In genomic region chr1:27360159-27361043, GRCh38 we compare ENCODE assay signal across 9 cellular contexts. TPM values are rescaled to one million over a fixed set of nuclear protein-coding genes. Genes with fewer than 3 reads are reported as not detected.
DNase-seq lines count a peak whose midpoint lies in the region; ATAC-seq and TF ChIP-seq lines count a peak whose summit lies in the region.
"Had no signal": no experiment of that assay in that cellular context is flagged by ENCODE, and none has a peak within 500 bp of the region (broad histone marks: within the 10 kb centered on the region; RNA-seq: fewer than 3 reads in every experiment).

No MANE protein-coding gene starts in this region.

- H3K27me3 ChIP-seq in right cardiac atrium (ENCODE audit: control insufficient read depth, insufficient read depth): no peaks in the 10 kb centered on the region
- no peaks in the 10 kb centered on the region for H3K27me3 ChIP-seq in suprapubic skin
- no peaks in the 10 kb centered on the region for H3K27me3 ChIP-seq in gastrocnemius medialis

- peak overlapping the region; percentile 66 for H3K4me3 Mint-ChIP-seq in activated CD4-positive, alpha-beta memory T cell treated with anti-CD3 and anti-CD28 coated beads for 36 hours

- 51% methylated on average over 71 of the region's 71 CpGs for WGBS in right cardiac atrium
- 79% methylated on average over 62 of the region's 71 CpGs for WGBS in suprapubic skin

- H3K4me3 ChIP-seq in right cardiac atrium (ENCODE audit: low read length): peak overlapping the region; percentile 14
- H3K4me3 ChIP-seq in suprapubic skin: peak overlapping the region; percentile 13
- peak overlapping the region in 1 of 4 donors; percentile 5 for H3K4me3 ChIP-seq in gastrocnemius medialis
- H3K4me3 ChIP-seq: SK-N-MC had no signal

- no peaks in the 10 kb centered on the region for H3K9me3 Mint-ChIP-seq in activated CD4-positive, alpha-beta memory T cell treated with anti-CD3 and anti-CD28 coated beads for 36 hours

- peak; percentile 50 for DNase-seq in activated CD4-positive, alpha-beta memory T cell treated with anti-CD3 and anti-CD28 coated beads for 36 hours
- DNase-seq in right cardiac atrium: peak; percentile 31 to 76 (median 76)
- no peak for DNase-seq in suprapubic skin (ENCODE audit: low spot score in 2 of 2)
- DNase-seq in gastrocnemius medialis: no peak
- no peak for DNase-seq in Ammon's horn (ENCODE audit: low spot score)

- CTCF ChIA-PET in activated CD4-positive, alpha-beta memory T cell treated with anti-CD3 and anti-CD28 coated beads for 36 hours (lab: Charles Lee): interaction anchor here (4.2 to 7.1 kb wide), 4 partner anchors 18 to 246 kb away, joined by 31 to 80 read pairs (median 44); partner anchors contain the start of genes AHDC1 and SYTL1

- intact Hi-C loops in activated CD4-positive, alpha-beta memory T cell treated with anti-CD3 and anti-CD28 coated beads for 36 hours (cut with micrococcal nuclease): no loop called here
- intact Hi-C loops in right cardiac atrium (cut with DNase I) (no loop called here), gastrocnemius medialis (cut with DNase I; ENCODE audit: low total_unique reads) (no loop called here)

- TF ChIP-seq POLR2A in suprapubic skin (IDR thresholded peaks at IDR 0.05) (no peak), gastrocnemius medialis (IDR thresholded peaks at IDR 0.05) (no peak)

- ATAC-seq in right cardiac atrium: peak; percentile 0 to 2
- no peak for ATAC-seq in gastrocnemius medialis
- no peak for ATAC-seq in GM19463 (IDR thresholded peaks at IDR 0.05; ENCODE audit: unreplicated experiment)
- ATAC-seq: HCT116 had no signal

- no peaks in the 10 kb centered on the region for H3K9me3 ChIP-seq in right cardiac atrium (ENCODE audit: control insufficient read depth, low read length)
- no peaks in the 10 kb centered on the region for H3K9me3 ChIP-seq in suprapubic skin
- no peaks in the 10 kb centered on the region for H3K9me3 ChIP-seq in gastrocnemius medialis

- H3K27me3 Mint-ChIP-seq in activated CD4-positive, alpha-beta memory T cell treated with anti-CD3 and anti-CD28 coated beads for 36 hours: no peaks in the 10 kb centered on the region

- H3K4me1 ChIP-seq in right cardiac atrium (ENCODE audit: control insufficient read depth, insufficient read depth, low read length) (peaks cover 6% of the 10 kb centered on the region), suprapubic skin (peaks cover 51% of the 10 kb centered on the region), gastrocnemius medialis (peaks cover 10% of the 10 kb centered on the region in 2 donors)

- H3K27ac ChIP-seq in right cardiac atrium (ENCODE audit: low read length) (no peak overlapping the region), suprapubic skin (no peak overlapping the region), gastrocnemius medialis (no peak overlapping the region)
- H3K27ac ChIP-seq: SK-N-MC had no signal

- TF ChIP-seq EP300 in suprapubic skin (IDR thresholded peaks at IDR 0.05): no peak

- no peaks in the 10 kb centered on the region for H3K36me3 Mint-ChIP-seq in activated CD4-positive, alpha-beta memory T cell treated with anti-CD3 and anti-CD28 coated beads for 36 hours

- POLR2A ChIA-PET in activated CD4-positive, alpha-beta memory T cell treated with anti-CD3 and anti-CD28 coated beads for 36 hours (lab: Charles Lee): no interaction called here

- no peak overlapping the region for H3K27ac Mint-ChIP-seq in activated CD4-positive, alpha-beta memory T cell treated with anti-CD3 and anti-CD28 coated beads for 36 hours

- H3K4me1 Mint-ChIP-seq in activated CD4-positive, alpha-beta memory T cell treated with anti-CD3 and anti-CD28 coated beads for 36 hours (ENCODE audit: low read depth): peaks cover 48% of the 10 kb centered on the region

- peaks cover 91% of the 10 kb centered on the region for H3K36me3 ChIP-seq in suprapubic skin
- H3K36me3 ChIP-seq in gastrocnemius medialis: peaks cover 0 to 52% of the 10 kb centered on the region in 2 donors

- in situ Hi-C loops in gastrocnemius medialis (cut with MboI; ENCODE audit: low sequenced_read_pairs in 4 of 4): no loop called here

- TF ChIP-seq CTCF in suprapubic skin (IDR thresholded peaks at IDR 0.05) (no peak), gastrocnemius medialis (IDR thresholded peaks at IDR 0.05 in 4 of 5, conservative IDR thresholded peaks at IDR 0.05 in 1 of 5) (no peak)

RNA-seq across cellular contexts. Expression of gene MAP3K6, which starts 6.4 kb away (rescaled TPM):
- 1 to 10 TPM; 8.2 to 9.7 TPM for total RNA-seq in activated CD4-positive, alpha-beta memory T cell treated with anti-CD3 and anti-CD28 coated beads for 36 hours
- total RNA-seq in right cardiac atrium: 10 to 100 TPM; 40.7 to 52.7 (median 45.9) TPM
- 47.5 TPM for polyA plus RNA-seq in right cardiac atrium
- 100 to 1,000 TPM in 3 of 4 donors, 10 to 100 TPM in 1; 85.4 to 147 (median 137) TPM for total RNA-seq in suprapubic skin
- total RNA-seq in gastrocnemius medialis: 10 to 100 TPM; 16.5 to 29.1 (median 18.4) TPM

RNA-seq across cellular contexts. Expression of gene FCN3, which starts 14.2 kb away (rescaled TPM):
- not detected for total RNA-seq in activated CD4-positive, alpha-beta memory T cell treated with anti-CD3 and anti-CD28 coated beads for 36 hours
- total RNA-seq in right cardiac atrium (10 to 100 TPM in 3 of 4 donors, 1 to 10 TPM in 1; 5.8 to 46.0 (median 11.9) TPM), suprapubic skin (1 to 10 TPM; 2.3 to 7.1 (median 3.7) TPM), gastrocnemius medialis (10 to 100 TPM; 13.2 to 35.7 (median 19.3) TPM)
- 98.1 TPM for polyA plus RNA-seq in right cardiac atrium
- total RNA-seq: frontal cortex had no signal

RNA-seq across cellular contexts. Expression of gene SYTL1, which starts 18.6 kb away (rescaled TPM):
- total RNA-seq in activated CD4-positive, alpha-beta memory T cell treated with anti-CD3 and anti-CD28 coated beads for 36 hours: 10 to 100 TPM; 27.3 to 30.4 TPM
- 1 to 10 TPM in 3 of 4 donors, under 1 TPM in 1; 0.39 to 2.9 (median 2.0) TPM for total RNA-seq in right cardiac atrium
- polyA plus RNA-seq in right cardiac atrium: 2.1 TPM
- total RNA-seq in suprapubic skin: 100 to 1,000 TPM; 142 to 176 (median 168) TPM
- total RNA-seq in gastrocnemius medialis: under 1 TPM in 1 of 4 donors, not detected in 3; 0.66 TPM
- total RNA-seq: frontal cortex had no signal

RNA-seq across cellular contexts. Expression of gene CD164L2, which starts 22.7 kb away (rescaled TPM):
- not detected for total RNA-seq in activated CD4-positive, alpha-beta memory T cell treated with anti-CD3 and anti-CD28 coated beads for 36 hours
- not detected for total RNA-seq in right cardiac atrium
- polyA plus RNA-seq in right cardiac atrium: not detected
- 10 to 100 TPM in 2 of 4 donors, 1 to 10 TPM in 2; 5.9 to 14.3 (median 10.3) TPM for total RNA-seq in suprapubic skin
- total RNA-seq in gastrocnemius medialis: not detected
- total RNA-seq: frontal cortex had no signal

RNA-seq across cellular contexts. Expression of gene GPR3, which starts 32.0 kb away (rescaled TPM):
- total RNA-seq in activated CD4-positive, alpha-beta memory T cell treated with anti-CD3 and anti-CD28 coated beads for 36 hours: 1 to 10 TPM; 1.3 to 1.5 TPM
- total RNA-seq in right cardiac atrium (1 to 10 TPM in 1 of 4 donors, under 1 TPM in 3; 0.46 to 3.3 (median 0.68) TPM), suprapubic skin (under 1 TPM in 2 of 4 donors, not detected in 2; 0.36 to 0.81 TPM), gastrocnemius medialis (under 1 TPM in 3 of 4 donors, not detected in 1; 0.23 to 0.51 (median 0.35) TPM)
- polyA plus RNA-seq in right cardiac atrium: 1.7 TPM

Comparison
In these comparisons a context has a peak if more than half of its experiments do, and no peak if none do; other contexts are left out.
1. DNase-seq: peak in activated CD4-positive, alpha-beta memory T cell treated with anti-CD3 and anti-CD28 coated beads for 36 hours (single experiment) and right cardiac atrium (3 of 3); none in suprapubic skin (0 of 2), gastrocnemius medialis (0 of 2) and Ammon's horn (single experiment).
2. ATAC-seq: peak in right cardiac atrium (2 of 2); none in gastrocnemius medialis (0 of 2) and GM19463 (single experiment).
3. RNA of gene SYTL1, which starts 18.6 kb away (total RNA-seq): 142 to 176 TPM in suprapubic skin and 27.3 to 30.4 TPM in activated CD4-positive, alpha-beta memory T cell treated with anti-CD3 and anti-CD28 coated beads for 36 hours; 0.39 to 2.9 TPM in right cardiac atrium and 0.66 TPM in gastrocnemius medialis; every median in the first group is over 4 times any median in the second.